In genomic region chr11:64340671-64341335, GRCh38 we compare ENCODE assay signal across 1 cellular context.
TF ChIP-seq lines count a peak whose summit lies in the region.

No MANE protein-coding gene starts in this region.

TF ChIP-seq in GM12878, 131 proteins besides CTCF, POLR2A, EP300 and RAD21:
- TF ChIP-seq CBX3 (IDR thresholded peaks at IDR 0.05; ENCODE audit: borderline replicate concordance, low read depth) (no peak), CHD4 (IDR thresholded peaks at IDR 0.05) (no peak), SKIL (IDR thresholded peaks at IDR 0.05; ENCODE audit: low read depth, poor library complexity, severe bottlenecking) (no peak), POLR2AphosphoS5 (IDR thresholded peaks at IDR 0.05; ENCODE audit: low read length) (peak; percentile 34; the same call in 1 of the 2 replicates), EGR1 (IDR thresholded peaks at IDR 0.05; ENCODE audit: borderline replicate concordance in 1 of 2, low read depth in 2 of 2, low read length in 2 of 2) (0 out of 3 replicates have a peak, but pooled peaks of 1 of the 2 experiments have one; percentile 49), TAF1 (IDR thresholded peaks at IDR 0.05; ENCODE audit: borderline replicate concordance, low read depth, low read length) (0 out of 2 replicates have a peak, but pooled peaks have one; percentile 24), ESRRA (IDR thresholded peaks at IDR 0.05; ENCODE audit: low read length) (no peak), NFIC (IDR thresholded peaks at IDR 0.05; ENCODE audit: low read depth, low read length) (no peak), IKZF1 (conservative IDR thresholded peaks at IDR 0.05) (no peak)
